8 cellular contexts compared by ENCODE assay signal in the genomic region with DNA sequence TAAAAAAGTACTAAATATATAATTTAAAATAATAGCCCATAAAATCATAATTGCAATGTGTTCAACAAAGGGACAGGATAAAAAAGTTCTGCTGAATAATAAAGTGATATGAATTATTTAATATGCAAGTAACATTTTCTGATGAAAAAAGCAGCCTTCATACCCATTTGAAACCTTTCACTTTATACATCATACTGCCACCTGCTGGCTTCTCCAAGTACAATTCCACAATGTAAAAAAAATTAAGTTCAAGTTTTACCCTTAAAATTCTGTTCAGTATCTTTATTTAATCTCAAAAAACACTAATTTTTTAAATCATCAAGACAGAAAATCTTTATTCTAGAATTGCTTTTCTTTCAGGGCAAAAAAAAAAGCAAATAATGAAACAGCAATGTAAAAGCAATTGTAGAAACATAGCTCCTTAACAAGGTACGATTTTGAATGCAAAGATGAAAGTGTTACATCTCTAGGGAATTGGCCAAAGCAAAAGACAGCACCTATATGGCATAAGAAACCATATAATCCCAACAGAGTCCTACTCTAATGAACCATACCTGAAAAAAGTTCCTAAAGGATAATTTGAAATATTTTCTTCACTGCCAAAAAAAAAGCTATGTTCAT. TPM values are rescaled to one million over a fixed set of nuclear protein-coding genes. Genes with fewer than 3 reads are reported as not detected.
DNase-seq lines count a peak whose midpoint lies in the region; ATAC-seq and TF ChIP-seq lines count a peak whose summit lies in the region.

No MANE protein-coding gene starts in this region.

- no peak for TF ChIP-seq POLR2A in breast epithelium (IDR thresholded peaks at IDR 0.05)

- intact Hi-C loops in Calu3 (cut with micrococcal nuclease; ENCODE audit: unreplicated experiment) (loop anchor here (1.0 to 5.0 kb wide), 3 partner anchors 94 to 960 kb away; no protein-coding TSS in a partner anchor), Panc1 (cut with micrococcal nuclease; ENCODE audit: unreplicated experiment) (loop anchor here (1.0 to 5.0 kb wide), 2 partner anchors 94 to 275 kb away; no protein-coding TSS in a partner anchor), breast epithelium (cut with DNase I; ENCODE audit: low total_unique reads) (no loop called here), tibial artery (cut with DNase I; ENCODE audit: low total_unique reads) (loop anchor here (5.0 kb wide), 1 partner anchor 95 kb away; no protein-coding TSS in a partner anchor)

- CTCF ChIA-PET in Calu3 (lab: Charles Lee), result interaction anchor here (1.5 kb wide), 1 partner anchor 94 kb away, joined by 6 read pairs; no protein-coding TSS in a partner anchor
- CTCF ChIA-PET in HEK293T (lab: Yijun Ruan, JAX), result interaction anchor here (0.6 to 1.8 kb wide), 8 partner anchors 15 to 276 kb away, joined by 3 to 14 read pairs (median 5); a partner anchor contains a TSS
- CTCF ChIA-PET in Panc1 (lab: Charles Lee), result interaction anchor here (0.6 to 1.0 kb wide), 6 partner anchors 11 to 961 kb away, joined by 3 to 13 read pairs (median 4); no protein-coding TSS in a partner anchor

- BruUV-seq in Calu3 (replicated peaks; lab: Mats Ljungman, UMichigan) (no TSS peak), Panc1 (replicated peaks; lab: Mats Ljungman, UMichigan) (no TSS peak)

- H3K27ac ChIP-seq in Panc1 (ENCODE audit: low read length) (no peak overlapping the region; the same call in 1 of the 2 replicates), breast epithelium (no peak overlapping the region), tibial artery (no peak overlapping the region)

- H3K27ac Mint-ChIP-seq in Calu3 (ENCODE audit: unreplicated experiment) (no peak overlapping the region), memory B cell (no peak overlapping the region)

- H3K27me3 ChIP-seq in Panc1 (ENCODE audit: control insufficient read depth, insufficient read depth, low read length), result no peaks in the 10 kb centered on the region
- no peaks in the 10 kb centered on the region for H3K27me3 ChIP-seq in breast epithelium
- H3K27me3 ChIP-seq in tibial artery, result no peaks in the 10 kb centered on the region

- POLR2A ChIA-PET in HEK293T (lab: Yijun Ruan, JAX), result no interaction called here
- POLR2A ChIA-PET in Panc1 (lab: Charles Lee), result no interaction called here

- H3K4me1 ChIP-seq in Panc1 (ENCODE audit: control insufficient read depth, insufficient read depth, low read length), result no peaks in the 10 kb centered on the region; the same call in 1 of the 2 replicates
- H3K4me1 ChIP-seq in breast epithelium, result no peaks in the 10 kb centered on the region
- H3K4me1 ChIP-seq in tibial artery, result no peaks in the 10 kb centered on the region

- H3K4me3 ChIP-seq in Panc1 (ENCODE audit: low read depth in 2 of 2, low read length in 2 of 2), result no peak overlapping the region
- no peak overlapping the region for H3K4me3 ChIP-seq in breast epithelium
- H3K4me3 ChIP-seq in tibial artery, result no peak overlapping the region

- H3K4me1 Mint-ChIP-seq in Calu3 (ENCODE audit: low read depth, unreplicated experiment) (no peaks in the 10 kb centered on the region), memory B cell (no peaks in the 10 kb centered on the region)

- DNase-seq in Calu3 (peak; percentile 35), HEK293T (ENCODE audit: extremely low spot score) (peak; percentile 17), Panc1 (ENCODE audit: low read depth, low spot score) (no peak), breast epithelium (ENCODE audit: low spot score in 2 of 2) (no peak), memory B cell (ENCODE audit: low spot score in 2 of 2) (peak; percentile 30 to 52), tibial artery (peak in 1 of 2 donors; percentile 22)

- no peak for ATAC-seq in Panc1
- ATAC-seq in memory B cell (ENCODE audit: low read depth), result no peak
- no peak for ATAC-seq in HG03175 (IDR thresholded peaks at IDR 0.05; ENCODE audit: unreplicated experiment)
- ATAC-seq in HG03139 (IDR thresholded peaks at IDR 0.05; ENCODE audit: unreplicated experiment), result no peak

- H3K9me3 ChIP-seq in Panc1 (ENCODE audit: control insufficient read depth, insufficient read depth, low read depth, low read length) (no peaks in the 10 kb centered on the region), breast epithelium (no peaks in the 10 kb centered on the region), tibial artery (no peaks in the 10 kb centered on the region)

- no peak for TF ChIP-seq CTCF in Calu3 (IDR thresholded peaks at IDR 0.05; ENCODE audit: unreplicated experiment)
- TF ChIP-seq CTCF in Panc1 (IDR thresholded peaks at IDR 0.05), result peak; percentile 60; the same call in 1 of the 2 replicates
- peak in 2 of 3 donors; percentile 38 to 52 for TF ChIP-seq CTCF in breast epithelium (IDR thresholded peaks at IDR 0.05)
- peak; percentile 59 for TF ChIP-seq CTCF in tibial artery (IDR thresholded peaks at IDR 0.05)

- H3K27me3 Mint-ChIP-seq in Calu3 (ENCODE audit: unreplicated experiment) (no peaks in the 10 kb centered on the region), memory B cell (no peaks in the 10 kb centered on the region)

- H3K36me3 Mint-ChIP-seq in Calu3 (ENCODE audit: insufficient read depth, unreplicated experiment) (no peaks in the 10 kb centered on the region), memory B cell (peaks cover 9% of the 10 kb centered on the region)

- H3K36me3 ChIP-seq in Panc1 (ENCODE audit: control insufficient read depth, insufficient read depth, low read length) (peaks cover 5% of the 10 kb centered on the region; the same call in 1 of the 2 replicates), breast epithelium (no peaks in the 10 kb centered on the region), tibial artery (peaks cover 10 to 29% (median 25%) of the 10 kb centered on the region in 3 donors)

- in situ Hi-C loops in Panc1 (cut with HindIII; ENCODE audit: low pct_unique_long_range_greater_than_20kb, low sequenced_read_pairs), result no loop called here

- H3K4me3 Mint-ChIP-seq in Calu3 (ENCODE audit: low read depth, unreplicated experiment) (no peak overlapping the region), memory B cell (no peak overlapping the region)

- H3K9me3 Mint-ChIP-seq in Calu3 (ENCODE audit: low read depth, unreplicated experiment) (no peaks in the 10 kb centered on the region), memory B cell (no peaks in the 10 kb centered on the region)

TF ChIP-seq in HEK293T, 16 proteins besides CTCF, POLR2A, EP300 and RAD21:
- TF ChIP-seq ZNF384 (IDR thresholded peaks at IDR 0.05) (peak; percentile 69), L3MBTL2 (conservative IDR thresholded peaks at IDR 0.05) (no peak)

RNA-seq across cellular contexts. Expression of a gene that starts 15.0 kb away (rescaled TPM):
- total RNA-seq in Calu3 (2022) (22.7 and 23.0 TPM in 2 replicates), Panc1 (2021; ENCODE audit: unreplicated experiment) (17.8 TPM), breast epithelium (10 to 100 TPM; 13.1 to 38.6 (median 18.7) TPM)
- polyA plus RNA-seq in Panc1 (2012; ENCODE audit: insufficient read length), result 7.2 TPM

Comparison
In these comparisons a context has a peak if more than half of its experiments do, and no peak if none do; other contexts are left out.
1. DNase-seq: peak in Calu3 (single experiment), HEK293T (single experiment) and memory B cell (2 of 2); none in Panc1 (single experiment) and breast epithelium (0 of 2).